ENCODE assay signal across 1 cellular context in the genomic region with DNA sequence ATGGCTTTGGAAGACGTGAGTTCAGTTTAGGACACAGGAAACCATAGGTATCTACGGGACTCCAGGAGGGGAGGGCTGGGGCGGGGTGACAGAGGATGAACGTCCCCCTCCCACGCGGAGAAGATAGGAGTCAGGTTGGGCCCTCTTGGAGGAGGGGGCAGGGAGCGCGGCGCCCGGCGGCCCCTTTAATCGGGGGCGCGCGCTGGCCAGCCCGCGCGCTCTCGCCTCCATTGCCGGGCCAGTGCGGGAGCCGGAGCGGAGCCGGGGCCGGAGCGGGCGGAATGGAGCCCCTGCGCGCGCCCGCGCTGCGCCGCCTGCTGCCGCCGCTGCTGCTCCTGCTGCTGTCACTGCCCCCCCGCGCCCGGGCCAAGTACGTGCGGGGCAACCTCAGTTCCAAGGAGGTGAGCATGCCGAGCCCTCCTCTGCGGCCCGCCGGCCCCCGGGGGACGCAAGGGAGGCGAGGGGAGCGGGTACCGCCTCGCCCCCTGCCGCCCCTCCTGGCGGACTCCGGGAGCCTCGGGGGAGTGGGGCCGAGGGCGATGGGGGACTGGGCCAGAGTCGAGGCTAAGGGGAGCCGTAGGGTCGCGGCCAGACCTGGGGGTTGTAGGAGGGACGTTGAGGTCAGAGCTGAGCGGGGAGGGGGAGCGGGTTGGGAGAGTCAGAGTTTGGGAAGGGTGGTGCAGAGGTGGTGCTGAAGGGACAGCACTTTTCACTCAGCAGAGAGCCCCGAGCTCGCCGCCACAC.
TF ChIP-seq lines count a peak whose summit lies in the region.

TMEM145 (plus strand) TSS at position 214 of the 744 bp plus-strand sequence; CDS start at position 282, 68 bp downstream.

TF ChIP-seq in endothelial cell of umbilical vein, 7 proteins besides CTCF, POLR2A, EP300 and RAD21:
- TF ChIP-seq EZH2 (IDR thresholded peaks at IDR 0.05; ENCODE audit: borderline replicate concordance, low read depth, low read length, severe bottlenecking), result peak; percentile 51
- no peak for TF ChIP-seq GATA2 (IDR thresholded peaks at IDR 0.05; ENCODE audit: insufficient read depth, insufficient read length, low read depth, low read length)
- no peak for TF ChIP-seq POLR2AphosphoS5 (IDR thresholded peaks at IDR 0.05; ENCODE audit: insufficient read depth, low read depth, low read length)
- no peak for TF ChIP-seq MYC (IDR thresholded peaks at IDR 0.05; ENCODE audit: low read depth, low read length)
- TF ChIP-seq FOS (IDR thresholded peaks at IDR 0.05; ENCODE audit: borderline replicate concordance, insufficient read depth, low read length), result no peak
